Comparison of ENCODE assay signal across 8 cellular contexts in the genomic region with DNA sequence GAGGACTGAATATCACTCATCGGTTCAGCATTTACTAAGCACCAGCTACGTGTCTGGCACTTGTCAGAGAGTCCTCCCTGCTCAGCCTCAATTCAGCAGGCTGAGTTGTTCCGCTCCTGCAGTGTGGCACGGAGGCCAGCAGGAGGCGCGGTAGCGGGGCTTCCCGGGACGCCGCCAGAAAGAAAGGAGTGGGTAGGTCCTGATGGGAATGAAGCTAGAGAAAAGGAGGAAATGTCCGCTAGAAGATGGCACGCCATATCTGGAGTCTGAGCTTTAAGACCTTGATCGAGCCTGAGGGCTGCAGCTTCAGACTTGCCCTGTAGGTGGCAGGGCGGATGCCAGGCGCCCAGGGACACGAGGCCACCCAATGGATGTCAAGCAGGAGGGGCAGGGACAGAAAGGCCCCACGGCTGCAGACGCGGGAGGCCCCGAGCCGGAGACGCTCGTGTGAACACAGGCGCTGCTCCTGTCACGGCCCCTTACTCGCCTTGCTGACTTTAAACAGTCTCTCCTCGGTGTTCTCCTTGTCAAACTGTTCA. TPM values are rescaled to one million over a fixed set of nuclear protein-coding genes. Genes with fewer than 3 reads are reported as not detected.
DNase-seq lines count a peak whose midpoint lies in the region; ATAC-seq and TF ChIP-seq lines count a peak whose summit lies in the region.

No MANE protein-coding gene starts in this region.

- H3K36me3 Mint-ChIP-seq in naive B cell, result peaks cover 10 to 22% of the 10 kb centered on the region in 2 donors

- H3K9me2 ChIP-seq in HCT116 (ENCODE audit: insufficient read depth), result no peaks in the 10 kb centered on the region

- H3K27me3 ChIP-seq in HCT116 (ENCODE audit: insufficient read depth, low read length) (no peaks in the 10 kb centered on the region), stomach smooth muscle (ENCODE audit: control insufficient read depth in 1 of 2, insufficient read depth in 2 of 2, low read length in 2 of 2) (no peaks in the 10 kb centered on the region)

- peak; percentile 83 for TF ChIP-seq RAD21 in HCT116 (IDR thresholded peaks at IDR 0.05; ENCODE audit: low read depth)

- peaks cover 5 to 24% (median 11%) of the 10 kb centered on the region in 3 donors for H3K4me1 Mint-ChIP-seq in naive B cell

- H3K9ac ChIP-seq in HCT116 (ENCODE audit: low read length) (peak overlapping the region; percentile 38), stomach smooth muscle (ENCODE audit: low read length in 2 of 2) (peak overlapping the region; percentile 13 to 57)

- peak; percentile 99 to 100 (median 99) for TF ChIP-seq CTCF in HCT116 (IDR thresholded peaks at IDR 0.05 in 2 of 3, conservative IDR thresholded peaks at IDR 0.05 in 1 of 3; ENCODE audit: borderline replicate concordance in 1 of 3, insufficient read depth in 1 of 3, low read depth in 2 of 3, low read length in 2 of 3)

- CTCF ChIA-PET in HCT116 (lab: Charles Lee), result interaction anchor here (0.6 to 4.2 kb wide), 41 partner anchors 8 to 214 kb away, joined by 3 to 58 read pairs (median 6); a partner anchor contains a TSS

- H3K27ac Mint-ChIP-seq in naive B cell, result peak overlapping the region in 1 of 6 donors; percentile 11

- peak overlapping the region in 2 of 8 donors; percentile 57 to 71 for H3K4me3 Mint-ChIP-seq in naive B cell

- POLR2A ChIA-PET in HCT116 (lab: Charles Lee), result interaction anchor here (0.8 to 1.9 kb wide), 5 partner anchors 19 to 161 kb away, joined by 3 to 14 read pairs (median 5); a partner anchor contains a TSS

- H3K79me2 ChIP-seq in HCT116 (ENCODE audit: insufficient read depth, low read length), result no peaks in the 10 kb centered on the region

- H3K27ac ChIP-seq in HCT116 (ENCODE audit: low read depth, low read length) (peak overlapping the region; percentile 12; the same call in 1 of the 2 replicates), stomach smooth muscle (ENCODE audit: low read length) (peak overlapping the region; percentile 71)

- ATAC-seq in HCT116 (peak; percentile 96), esophagus mucosa (peak; percentile 75), naive B cell (ENCODE audit: low read depth in 2 of 2) (peak; percentile 63 to 95)

- BruUV-seq in HCT116 (replicated peaks; lab: Mats Ljungman, UMichigan), result no TSS peak

- H3K9me3 Mint-ChIP-seq in naive B cell, result no peaks in the 10 kb centered on the region

- H3K4me1 ChIP-seq in HCT116 (ENCODE audit: control insufficient read depth in 1 of 2, insufficient read depth in 2 of 2, low read length in 2 of 2) (peaks cover 10 to 18% of the 10 kb centered on the region in 2 experiments), stomach smooth muscle (ENCODE audit: control insufficient read depth, insufficient read depth, low read length) (peaks cover 16% of the 10 kb centered on the region)

- no peaks in the 10 kb centered on the region for H4K20me1 ChIP-seq in HCT116 (ENCODE audit: insufficient read depth)

- H2AFZ ChIP-seq in HCT116 (ENCODE audit: low read depth, low read length, poor library complexity, severe bottlenecking), result peak overlapping the region; percentile 53

- RAD21 ChIA-PET in HCT116 (lab: Charles Lee; ENCODE audit: low non-redundant PET in 1 of 2, low total read pairs in 2 of 2, uncharacterized antibody in 2 of 2, unreplicated experiment in 2 of 2), result interaction anchor here (0.5 to 1.6 kb wide), 3 partner anchors 35 to 161 kb away, joined by 3 to 14 read pairs (median 5); no protein-coding TSS in a partner anchor

- TF ChIP-seq POLR2A in HCT116 (IDR thresholded peaks at IDR 0.05; ENCODE audit: borderline replicate concordance, extremely low read depth, insufficient read depth, insufficient read length), result no peak

- H3K4me3 ChIP-seq in HCT116 (replicated peaks in 1 of 2; ENCODE audit: low read depth in 1 of 2, low read length in 2 of 2) (no peak overlapping the region), stomach smooth muscle (ENCODE audit: low read length in 2 of 2) (peak overlapping the region; percentile 20 to 57)

- H3K27me3 Mint-ChIP-seq in naive B cell, result no peaks in the 10 kb centered on the region

- no peaks in the 10 kb centered on the region for H3K9me3 ChIP-seq in HCT116 (ENCODE audit: control insufficient read depth in 1 of 2, insufficient read depth in 1 of 2, low read depth in 1 of 2, low read length in 2 of 2)
- H3K9me3 ChIP-seq in stomach smooth muscle (ENCODE audit: control insufficient read depth in 2 of 2, low read length in 2 of 2), result no peaks in the 10 kb centered on the region

- intact Hi-C loops in HCT116 (cut with micrococcal nuclease), result loop anchor here (1.0 kb wide), 2 partner anchors 20 to 37 kb away; no protein-coding TSS in a partner anchor

- H3K36me3 ChIP-seq in HCT116 (ENCODE audit: control insufficient read depth in 1 of 2, insufficient read depth in 2 of 2, low read length in 2 of 2) (peaks cover 5 to 17% of the 10 kb centered on the region in 2 experiments; a peak in 3 of 4 replicates), stomach smooth muscle (ENCODE audit: control insufficient read depth in 2 of 2, insufficient read depth in 2 of 2, low read length in 2 of 2) (peaks cover 30 to 31% of the 10 kb centered on the region in 2 donors)

- peak; percentile 42 for DNase-seq in DMS153 treated with DMSO at 0.1 percent for 48 hours (lab: John Stamatoyannopoulos, UW; ENCODE audit: unreplicated experiment)
- peak; percentile 91 for DNase-seq in HCT116 (ENCODE audit: low read depth, low spot score)
- peak; percentile 70 for DNase-seq in NCI-H82 treated with DMSO at 0.1 percent for 48 hours (lab: John Stamatoyannopoulos, UW; ENCODE audit: unreplicated experiment)
- peak; percentile 81 for DNase-seq in activated CD8-positive, alpha-beta memory T cell treated with anti-CD3 and anti-CD28 coated beads, Interleukin-2, amount 50 U/mL, for 48 hours
- DNase-seq in naive B cell, result no peak
- no peak for DNase-seq in NCI-H2171 treated with DMSO at 0.1 percent for 48 hours (lab: John Stamatoyannopoulos, UW)

- peak overlapping the region; percentile 69 for H3K4me2 ChIP-seq in HCT116 (ENCODE audit: low read length)

TF ChIP-seq in HCT116, 20 proteins besides CTCF, POLR2A, EP300 and RAD21:
- peak; percentile 88 for TF ChIP-seq SRF (IDR thresholded peaks at IDR 0.05; ENCODE audit: low read depth)
- no peak for TF ChIP-seq JUND (IDR thresholded peaks at IDR 0.05)
- TF ChIP-seq POLR2AphosphoS5 (IDR thresholded peaks at IDR 0.05; ENCODE audit: low read depth, low read length), result peak; percentile 15; the same call in 1 of the 2 replicates
- TF ChIP-seq YY1 (IDR thresholded peaks at IDR 0.05; ENCODE audit: extremely low read depth, insufficient replicate concordance, low read depth, low read length), result peak; percentile 71
- TF ChIP-seq FOSL1 (IDR thresholded peaks at IDR 0.05; ENCODE audit: low read depth), result no peak
- TF ChIP-seq SP1 (IDR thresholded peaks at IDR 0.05; ENCODE audit: low read depth), result peak; percentile 28; the same call in 1 of the 2 replicates
- TF ChIP-seq CBX3 (IDR thresholded peaks at IDR 0.05; ENCODE audit: low read depth), result peak; percentile 81
- TF ChIP-seq, protein P1, sequence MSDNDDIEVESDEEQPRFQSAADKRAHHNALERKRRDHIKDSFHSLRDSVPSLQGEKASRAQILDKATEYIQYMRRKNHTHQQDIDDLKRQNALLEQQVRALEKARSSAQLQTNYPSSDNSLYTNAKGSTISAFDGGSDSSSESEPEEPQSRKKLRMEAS (IDR thresholded peaks at IDR 0.05), result peak; percentile 92

RNA-seq across cellular contexts. Expression of a gene that starts 18.7 kb away (rescaled TPM):
- total RNA-seq in HCT116 (2021; ENCODE audit: unreplicated experiment) (103 TPM), esophagus mucosa (78.8 TPM)
- polyA plus RNA-seq in HCT116 (2012), result 112 and 120 TPM in 2 replicates
- 10 to 100 TPM; 30.2 to 90.6 (median 71.2) TPM for polyA plus RNA-seq in naive B cell (ENCODE audit: low read depth in 6 of 6)

RNA-seq across cellular contexts. Expression of a gene that starts 47.1 kb away (rescaled TPM):
- total RNA-seq in HCT116 (2021; ENCODE audit: unreplicated experiment) (82.9 TPM), esophagus mucosa (31.6 TPM)
- polyA plus RNA-seq in HCT116 (2012), result 102 TPM in 2 replicates
- polyA plus RNA-seq in naive B cell (ENCODE audit: low read depth in 6 of 6), result 10 to 100 TPM in 4 of 6 donors, 1 to 10 TPM in 2; 8.0 to 23.2 (median 14.3) TPM

RNA-seq across cellular contexts. Expression of a gene that starts 49.5 kb away (rescaled TPM):
- total RNA-seq in HCT116 (2021; ENCODE audit: unreplicated experiment), result 31.5 TPM
- polyA plus RNA-seq in HCT116 (2012), result 18.2 and 23.9 TPM in 2 replicates
- total RNA-seq in esophagus mucosa, result 8.4 TPM
- polyA plus RNA-seq in naive B cell (ENCODE audit: low read depth in 6 of 6), result 10 to 100 TPM; 18.2 to 35.2 (median 27.7) TPM

Comparison
In these comparisons a context has a peak if more than half of its experiments do, and no peak if none do; other contexts are left out.
1. DNase-seq: peak in DMS153 treated with DMSO at 0.1 percent for 48 hours (single experiment), HCT116 (single experiment), NCI-H82 treated with DMSO at 0.1 percent for 48 hours (single experiment) and activated CD8-positive, alpha-beta memory T cell treated with anti-CD3 and anti-CD28 coated beads, Interleukin-2, amount 50 U/mL, for 48 hours (single experiment); none in naive B cell (single experiment) and NCI-H2171 treated with DMSO at 0.1 percent for 48 hours (single experiment).
2. H3K4me3 ChIP-seq: peak in stomach smooth muscle (2 of 2); none in HCT116 (0 of 2).
3. Peak in every context shown above with its lines, with median percentiles within 50 percentile points of each other: ATAC-seq.